Comparison of ENCODE assay signal across 17 cellular contexts in the genomic region with DNA sequence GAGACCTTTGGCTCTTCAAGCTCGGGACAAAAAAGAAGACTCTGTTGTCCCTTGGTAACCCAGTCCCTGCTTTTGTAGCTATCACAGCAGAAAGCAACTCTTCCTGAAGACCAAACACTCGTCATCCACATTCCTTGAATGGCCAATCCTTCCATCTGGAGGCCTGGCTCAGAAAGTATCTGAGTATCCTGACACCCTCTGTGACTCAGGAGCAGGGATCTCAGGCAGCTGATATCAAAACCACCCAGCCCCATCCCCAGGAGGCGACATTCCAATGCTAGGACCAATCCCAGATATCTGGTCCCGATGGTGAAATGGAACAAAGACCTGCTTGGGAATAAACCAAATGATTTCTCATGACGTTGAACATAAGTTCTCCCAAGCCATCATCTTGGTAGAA.
"Had no signal": no experiment of that assay in that cellular context is flagged by ENCODE, and none has a peak within 500 bp of the region (broad histone marks: within the 10 kb centered on the region; RNA-seq: fewer than 3 reads in every experiment).

No MANE protein-coding gene starts in this region.

- H3K27ac ChIP-seq: coronary artery, dorsolateral prefrontal cortex, esophagus muscularis mucosa, foreskin keratinocyte, gastroesophageal sphincter, heart left ventricle, hepatocyte, left lung, lower lobe of right lung had no signal

- H3K4me3 ChIP-seq: coronary artery, dorsolateral prefrontal cortex, esophagus muscularis mucosa, gastroesophageal sphincter, heart left ventricle, hepatocyte, left lung, lower lobe of right lung had no signal

- H2AFZ ChIP-seq: hepatocyte had no signal

- H3K9me3 ChIP-seq: lower lobe of right lung had no signal

- H3K4me1 ChIP-seq: esophagus muscularis mucosa, foreskin keratinocyte, gastroesophageal sphincter, heart left ventricle, left lung, lower lobe of right lung had no signal

- H3K4me2 ChIP-seq: hepatocyte had no signal

- H3K79me2 ChIP-seq: hepatocyte had no signal

- H3K36me3 ChIP-seq: esophagus muscularis mucosa, gastroesophageal sphincter, heart left ventricle, left lung, lower lobe of right lung had no signal

- DNase-seq: dermis blood vessel endothelial cell; dorsolateral prefrontal cortex; effector CD4-positive, alpha-beta T cell; effector memory CD4-positive, alpha-beta T cell; foreskin keratinocyte; heart left ventricle; left cardiac atrium; left lung; left ventricle myocardium superior; lower lobe of right lung; midbrain; naive B cell; naive thymus-derived CD8-positive, alpha-beta T cell had no signal
